8 cellular contexts compared by ENCODE assay signal in genomic region chr2:130727286-130727924, GRCh38. TPM values are rescaled to one million over a fixed set of nuclear protein-coding genes. Genes with fewer than 3 reads are reported as not detected.
DNase-seq lines count a peak whose midpoint lies in the region; ATAC-seq and TF ChIP-seq lines count a peak whose summit lies in the region.

No MANE protein-coding gene starts in this region.

- H2BK15ac ChIP-seq in neuronal stem cell (ENCODE audit: low read length): peak overlapping the region; percentile 16

- H3K36me3 ChIP-seq in PC-3 (ENCODE audit: low read depth, low read length): no peaks in the 10 kb centered on the region
- no peaks in the 10 kb centered on the region for H3K36me3 ChIP-seq in neuronal stem cell (replicated peaks in 1 of 2; ENCODE audit: control insufficient read depth in 2 of 2, insufficient read depth in 2 of 2, low read length in 2 of 2)
- H3K36me3 ChIP-seq in stomach smooth muscle (ENCODE audit: control insufficient read depth in 2 of 2, insufficient read depth in 2 of 2, low read length in 2 of 2): no peaks in the 10 kb centered on the region

- H2AK5ac ChIP-seq in neuronal stem cell (ENCODE audit: low read depth, low read length): no peak overlapping the region

- peaks cover 7% of the 10 kb centered on the region for H3K4me1 Mint-ChIP-seq in activated T-helper 2 cell treated with anti-CD3 and anti-CD28 coated beads, Interferon-gamma antibody, Interleukin-2, Interleukin-4, amounts not matched to agents 10 μg/mL and 5 μg/mL and 100 μg/mL, durations not matched to agents 14 hours and 24 hours and 36 hours (ENCODE audit: low read depth)

- H2AFZ ChIP-seq in PC-3 (ENCODE audit: low read length): peak overlapping the region; percentile 94
- H2AFZ ChIP-seq in neuronal stem cell (ENCODE audit: low read length): peak overlapping the region; percentile 92

- H2BK5ac ChIP-seq in neuronal stem cell (ENCODE audit: low read length): no peak overlapping the region

- H3K27me3 Mint-ChIP-seq in activated T-helper 2 cell treated with anti-CD3 and anti-CD28 coated beads, Interferon-gamma antibody, Interleukin-2, Interleukin-4, amounts not matched to agents 10 μg/mL and 5 μg/mL and 100 μg/mL, durations not matched to agents 14 hours and 24 hours and 36 hours (ENCODE audit: low read depth): peaks cover 12% of the 10 kb centered on the region

- H3K27ac ChIP-seq in PC-3 (ENCODE audit: low read length): no peak overlapping the region
- H3K27ac ChIP-seq in foreskin keratinocyte: peak overlapping the region; percentile 19
- H3K27ac ChIP-seq in neuronal stem cell (replicated peaks; ENCODE audit: low read length): no peak overlapping the region
- no peak overlapping the region for H3K27ac ChIP-seq in stomach smooth muscle (ENCODE audit: low read length)

- TSS peak; percentile 46 for BruUV-seq in PC-3 (replicated peaks; lab: Mats Ljungman, UMichigan)

- no peaks in the 10 kb centered on the region for H3K79me2 ChIP-seq in PC-3 (ENCODE audit: low read length)

- peak overlapping the region; percentile 75 for H3K4me3 ChIP-seq in PC-3 (ENCODE audit: low read length)
- peak overlapping the region; percentile 34 to 85 for H3K4me3 ChIP-seq in neuronal stem cell (ENCODE audit: low read length in 2 of 2)
- peak overlapping the region; percentile 80 to 83 for H3K4me3 ChIP-seq in stomach smooth muscle (ENCODE audit: low read length in 2 of 2)

- peak; percentile 93 for ATAC-seq in HG03439 (IDR thresholded peaks at IDR 0.05; ENCODE audit: unreplicated experiment)
- ATAC-seq in PC-3: peak; percentile 93
- peak; percentile 94 for ATAC-seq in foreskin keratinocyte

- WGBS in neuronal stem cell (ENCODE audit: extremely low coverage in 2 of 2, insufficient read length in 2 of 2, insufficient replicate concordance in 1 of 2), 2 donors: no CpG with 5 or more reads among the region's 48 CpGs

- DNase-seq in AML-193 (lab: John Stamatoyannopoulos, UW) (peak; percentile 0 to 5), PC-3 (peak; percentile 78), foreskin keratinocyte (peak; percentile 32 to 70), neuronal stem cell (ENCODE audit: low spot score) (peak; percentile 90)
- DNase-seq in activated T-helper 2 cell treated with anti-CD3 and anti-CD28 coated beads, Interferon-gamma antibody, Interleukin-2, Interleukin-4, amounts not matched to agents 10 μg/mL and 5 μg/mL and 100 μg/mL, durations not matched to agents 14 hours and 24 hours and 36 hours (ENCODE audit: low spot score): peak; percentile 87

- peak overlapping the region; percentile 52 for H3K23ac ChIP-seq in neuronal stem cell (ENCODE audit: low read depth, low read length, poor library complexity)

- CTCF ChIA-PET in PC-3 (lab: Charles Lee): no interaction called here

- H3F3A ChIP-seq in PC-3 (ENCODE audit: low read length, unreplicated experiment): no peaks in the 10 kb centered on the region

- intact Hi-C loops in PC-3 (cut with micrococcal nuclease): no loop called here
- intact Hi-C loops in activated T-helper 2 cell treated with anti-CD3 and anti-CD28 coated beads, Interferon-gamma antibody, Interleukin-2, Interleukin-4, amounts not matched to agents 10 μg/mL and 5 μg/mL and 100 μg/mL, durations not matched to agents 14 hours and 24 hours and 36 hours (cut with micrococcal nuclease): loop anchor here (5.0 to 10.0 kb wide), 2 partner anchors 70 to 367 kb away; partner anchors contain the start of gene FAM168B

- H3K4ac ChIP-seq in neuronal stem cell (ENCODE audit: low read length): no peak overlapping the region

- H2BK12ac ChIP-seq in neuronal stem cell (ENCODE audit: low read length): no peak overlapping the region

- no peaks in the 10 kb centered on the region for H3K79me1 ChIP-seq in neuronal stem cell (ENCODE audit: low read depth, low read length)

- no peak overlapping the region for H4K91ac ChIP-seq in neuronal stem cell (ENCODE audit: low read depth, low read length, poor library complexity)

- peak overlapping the region; percentile 92 for H3K18ac ChIP-seq in neuronal stem cell (ENCODE audit: low read length)

- H3K4me2 ChIP-seq in PC-3 (ENCODE audit: low read length) (peak overlapping the region; percentile 94), neuronal stem cell (ENCODE audit: insufficient read depth, low read length, poor library complexity, severe bottlenecking) (peak overlapping the region; percentile 91)

- no peak overlapping the region for H4K8ac ChIP-seq in neuronal stem cell (ENCODE audit: low read depth, low read length)

- no peak overlapping the region for H2BK120ac ChIP-seq in neuronal stem cell (ENCODE audit: low read depth, low read length)

- H3K36me3 Mint-ChIP-seq in activated T-helper 2 cell treated with anti-CD3 and anti-CD28 coated beads, Interferon-gamma antibody, Interleukin-2, Interleukin-4, amounts not matched to agents 10 μg/mL and 5 μg/mL and 100 μg/mL, durations not matched to agents 14 hours and 24 hours and 36 hours (ENCODE audit: low read depth): no peaks in the 10 kb centered on the region

- H3K4me3 Mint-ChIP-seq in activated T-helper 2 cell treated with anti-CD3 and anti-CD28 coated beads, Interferon-gamma antibody, Interleukin-2, Interleukin-4, amounts not matched to agents 10 μg/mL and 5 μg/mL and 100 μg/mL, durations not matched to agents 14 hours and 24 hours and 36 hours (ENCODE audit: low read depth): peak overlapping the region; percentile 75

- H3K9ac ChIP-seq in PC-3 (ENCODE audit: low read length) (peak overlapping the region; percentile 60), neuronal stem cell (ENCODE audit: low read depth, low read length, poor library complexity) (peak overlapping the region; percentile 78), stomach smooth muscle (ENCODE audit: low read length in 2 of 2) (peak overlapping the region; percentile 57 to 75)

- peaks cover 9% of the 10 kb centered on the region for H3K4me1 ChIP-seq in PC-3 (ENCODE audit: insufficient read depth, low read length)
- no peaks in the 10 kb centered on the region for H3K4me1 ChIP-seq in foreskin keratinocyte
- H3K4me1 ChIP-seq in neuronal stem cell (ENCODE audit: control insufficient read depth in 2 of 2, insufficient read depth in 1 of 2, low read depth in 1 of 2, low read length in 2 of 2): peaks cover 0 to 8% of the 10 kb centered on the region in 2 donors
- peaks cover 16% of the 10 kb centered on the region for H3K4me1 ChIP-seq in stomach smooth muscle (ENCODE audit: control insufficient read depth, insufficient read depth, low read length)

- H3K27me3 ChIP-seq in PC-3 (ENCODE audit: low read length) (peaks cover 13% of the 10 kb centered on the region; the same call in 1 of the 2 replicates), foreskin keratinocyte (peaks cover 3% of the 10 kb centered on the region), neuronal stem cell (ENCODE audit: control insufficient read depth in 3 of 3, insufficient read depth in 3 of 3, low read depth in 1 of 3, low read length in 3 of 3) (peaks cover 0 to 26% (median 14%) of the 10 kb centered on the region in 3 experiments), stomach smooth muscle (ENCODE audit: control insufficient read depth in 1 of 2, insufficient read depth in 2 of 2, low read length in 2 of 2) (peaks cover 3 to 4% of the 10 kb centered on the region in 2 donors)

- peak; percentile 33 for TF ChIP-seq POLR2A in GM19193 (IDR thresholded peaks at IDR 0.05; ENCODE audit: extremely low read depth, insufficient read depth, insufficient read length)

- no peaks in the 10 kb centered on the region for H4K20me1 ChIP-seq in PC-3 (ENCODE audit: low read length)

- peak overlapping the region; percentile 34 for H3K27ac Mint-ChIP-seq in activated T-helper 2 cell treated with anti-CD3 and anti-CD28 coated beads, Interferon-gamma antibody, Interleukin-2, Interleukin-4, amounts not matched to agents 10 μg/mL and 5 μg/mL and 100 μg/mL, durations not matched to agents 14 hours and 24 hours and 36 hours

- TF ChIP-seq CTCF in PC-3 (conservative IDR thresholded peaks at IDR 0.05; ENCODE audit: low read depth, low read length) (no peak), foreskin keratinocyte (conservative IDR thresholded peaks at IDR 0.05) (no peak)

- no peak overlapping the region for H3K14ac ChIP-seq in neuronal stem cell (ENCODE audit: low read length)

- no peaks in the 10 kb centered on the region for H3K9me2 ChIP-seq in PC-3 (replicated peaks; ENCODE audit: low read length)

- H3K9me3 Mint-ChIP-seq in activated T-helper 2 cell treated with anti-CD3 and anti-CD28 coated beads, Interferon-gamma antibody, Interleukin-2, Interleukin-4, amounts not matched to agents 10 μg/mL and 5 μg/mL and 100 μg/mL, durations not matched to agents 14 hours and 24 hours and 36 hours: peaks cover 4% of the 10 kb centered on the region

- POLR2A ChIA-PET in PC-3 (lab: Charles Lee; ENCODE audit: unreplicated experiment): no interaction called here

- no peaks in the 10 kb centered on the region for H3K9me3 ChIP-seq in PC-3 (ENCODE audit: low read length)
- peaks cover 0 to 2% of the 10 kb centered on the region in 2 donors for H3K9me3 ChIP-seq in neuronal stem cell (replicated peaks in 1 of 2; ENCODE audit: control insufficient read depth in 2 of 2, insufficient read depth in 1 of 2, low read depth in 1 of 2, low read length in 2 of 2)
- H3K9me3 ChIP-seq in stomach smooth muscle (ENCODE audit: control insufficient read depth in 2 of 2, low read length in 2 of 2): no peaks in the 10 kb centered on the region

RNA-seq across cellular contexts. Expression of gene GPR148, which starts 1.5 kb away (rescaled TPM):
- total RNA-seq in PC-3 (2014; rRNA removed) (not detected in 2 replicates), foreskin keratinocyte (not detected in 2 replicates)
- not detected in 2 replicates for total RNA-seq in activated T-helper 2 cell treated with anti-CD3 and anti-CD28 coated beads, Interferon-gamma antibody, Interleukin-2, Interleukin-4, amounts not matched to agents 10 μg/mL and 5 μg/mL and 100 μg/mL, durations not matched to agents 14 hours and 24 hours and 36 hours
- not detected in 2 replicates for polyA plus RNA-seq in foreskin keratinocyte
- polyA plus RNA-seq in neuronal stem cell (2013, experiment 1 of 2): not detected
- not detected for polyA plus RNA-seq in neuronal stem cell (2013, experiment 2 of 2)

RNA-seq across cellular contexts. Expression of gene AMER3, which starts 27.9 kb away (rescaled TPM):
- total RNA-seq in PC-3 (2014; rRNA removed) (not detected in 2 replicates), foreskin keratinocyte (not detected in 2 replicates)
- not detected in 2 replicates for total RNA-seq in activated T-helper 2 cell treated with anti-CD3 and anti-CD28 coated beads, Interferon-gamma antibody, Interleukin-2, Interleukin-4, amounts not matched to agents 10 μg/mL and 5 μg/mL and 100 μg/mL, durations not matched to agents 14 hours and 24 hours and 36 hours
- not detected in 2 replicates for polyA plus RNA-seq in foreskin keratinocyte
- polyA plus RNA-seq in neuronal stem cell (2013, experiment 1 of 2): 0.01 TPM
- polyA plus RNA-seq in neuronal stem cell (2013, experiment 2 of 2): not detected

Comparison
In these comparisons a context has a peak if more than half of its experiments do, and no peak if none do; other contexts are left out.
1. DNase-seq: peak in every context shown above with its lines; median percentile 90 in neuronal stem cell; 87 in activated T-helper 2 cell treated with anti-CD3 and anti-CD28 coated beads, Interferon-gamma antibody, Interleukin-2, Interleukin-4, amounts not matched to agents 10 μg/mL and 5 μg/mL and 100 μg/mL, durations not matched to agents 14 hours and 24 hours and 36 hours; 78 in PC-3; 51 in foreskin keratinocyte; 2 in AML-193.